Comparison of ENCODE assay signal across 8 cellular contexts in the genomic region with DNA sequence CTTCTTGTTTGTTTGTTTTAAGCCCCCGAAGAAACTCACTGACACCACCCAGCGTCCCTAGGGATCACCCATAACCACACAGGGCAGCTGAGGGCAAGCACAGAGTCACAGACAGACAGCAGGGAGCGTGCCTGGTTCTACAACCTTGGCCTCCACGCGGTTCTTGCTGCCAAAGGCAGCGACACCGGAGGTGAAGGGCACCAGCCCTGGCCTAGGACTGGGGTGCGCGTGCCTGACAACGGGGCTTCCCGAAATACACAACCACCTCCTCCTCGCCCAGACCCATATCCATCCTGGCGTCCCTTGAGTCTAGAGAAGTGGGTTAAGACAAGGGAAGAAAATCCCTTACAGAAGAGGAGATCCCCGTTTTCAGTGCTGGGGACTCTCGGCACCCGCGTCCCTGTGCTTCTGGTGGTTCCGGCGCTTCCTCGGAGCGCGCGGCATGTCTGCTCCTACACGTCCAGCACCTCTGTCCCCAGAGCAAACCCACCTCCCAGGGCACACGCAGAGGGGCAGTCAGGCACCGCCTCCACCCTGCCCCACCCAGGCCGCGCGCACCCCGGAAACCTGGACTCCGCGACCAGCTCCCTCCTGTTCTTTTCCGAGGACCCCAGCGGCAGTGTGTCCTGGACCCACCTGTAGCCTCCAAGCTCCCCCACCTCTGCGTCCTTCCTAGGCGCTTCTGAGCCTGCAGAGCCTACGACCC. TPM values are rescaled to one million over a fixed set of nuclear protein-coding genes. Genes with fewer than 3 reads are reported as not detected.
DNase-seq lines count a peak whose midpoint lies in the region; ATAC-seq, FAIRE-seq and TF ChIP-seq lines count a peak whose summit lies in the region.

No MANE protein-coding gene starts in this region.

- no peaks in the 10 kb centered on the region for H3K79me1 ChIP-seq in H1 (ENCODE audit: low read depth, low read length)

- H4K20me1 ChIP-seq in BLaER1 (peaks cover 40% of the 10 kb centered on the region), H1 (replicated peaks in 1 of 2; ENCODE audit: control insufficient read depth in 1 of 2, insufficient read depth in 2 of 2, low read length in 2 of 2) (peaks cover 0 to under 1% of the 10 kb centered on the region in 2 experiments)

- no peak for TF ChIP-seq EP300 in H1 (IDR thresholded peaks at IDR 0.05; ENCODE audit: borderline replicate concordance in 1 of 2, low read depth in 2 of 2, low read length in 2 of 2)

- POLR2A ChIA-PET in H1 (lab: Charles Lee; ENCODE audit: partially characterized antibody), result interaction anchor here (1.1 kb wide), 1 partner anchor 91 kb away, joined by 3 read pairs; no protein-coding TSS in a partner anchor

- H3K27ac ChIP-seq in BLaER1 (peak overlapping the region; percentile 96), HUES48 (ENCODE audit: low read depth, low read length) (no peak overlapping the region), H1 (ENCODE audit: low read depth, low read length) (no peak overlapping the region), mucosa of rectum (ENCODE audit: low read depth in 2 of 2, low read length in 2 of 2) (peak overlapping the region; percentile 78 to 80), stomach smooth muscle (ENCODE audit: low read length) (peak overlapping the region; percentile 46)

- no peak overlapping the region; the same call in 1 of the 2 replicates for H2BK15ac ChIP-seq in H1 (ENCODE audit: low read length)

- no peak overlapping the region for H4K5ac ChIP-seq in H1 (ENCODE audit: insufficient read length, low read depth, low read length)

- no peak overlapping the region for H2AK5ac ChIP-seq in H1 (ENCODE audit: low read depth, low read length)

- H3K9ac ChIP-seq in BLaER1 (peak overlapping the region; percentile 92), HUES48 (ENCODE audit: low read depth, low read length) (no peak overlapping the region), H1 (replicated peaks in 1 of 4; ENCODE audit: extremely low read depth in 1 of 4, low read depth in 3 of 4, low read length in 3 of 4) (peak overlapping the region in 1 of 4 experiments; percentile 2; a peak in 1 of 7 replicates), mucosa of rectum (ENCODE audit: low read depth in 1 of 2, low read length in 2 of 2) (peak overlapping the region; percentile 69 to 72), stomach smooth muscle (ENCODE audit: low read length in 2 of 2) (peak overlapping the region; percentile 51 to 71)

- no peak overlapping the region for H2BK120ac ChIP-seq in H1 (replicated peaks; ENCODE audit: low read depth, low read length)

- H3K56ac ChIP-seq in H1 (replicated peaks; ENCODE audit: insufficient read length, low read depth, low read length), result no peak overlapping the region

- no peak overlapping the region for H4K8ac ChIP-seq in H1 (ENCODE audit: extremely low read depth, insufficient read depth, low read length)

- TF ChIP-seq CTCF in H1 (IDR thresholded peaks at IDR 0.05; ENCODE audit: control extremely low read depth in 1 of 3, insufficient read depth in 1 of 3, low read depth in 1 of 3, low read length in 3 of 3), result no peak

- peak overlapping the region; percentile 78; the same call in 1 of the 2 replicates for H2BK12ac ChIP-seq in H1 (ENCODE audit: low read depth, low read length)

- no peak overlapping the region for H3K23ac ChIP-seq in H1 (ENCODE audit: insufficient read length)

- FAIRE-seq in H1 (lab: Jason Lieb, UNC), result no peak

- peak overlapping the region; percentile 66; the same call in 1 of the 2 replicates for H3K18ac ChIP-seq in H1 (ENCODE audit: extremely low read depth, low read length)

- H3K27me3 ChIP-seq in BLaER1 (no peaks in the 10 kb centered on the region), HUES48 (ENCODE audit: control insufficient read depth, insufficient read depth, low read length) (peaks cover 49% of the 10 kb centered on the region), H1 (replicated peaks in 1 of 4; ENCODE audit: control insufficient read depth in 3 of 4, extremely low read depth in 1 of 4, insufficient read depth in 3 of 4, low read length in 3 of 4) (peaks cover 15 to 33% (median 31%) of the 10 kb centered on the region in 4 experiments), mucosa of rectum (ENCODE audit: control insufficient read depth in 2 of 2, insufficient read depth in 2 of 2, low read length in 2 of 2) (peaks cover 8 to 22% of the 10 kb centered on the region in 2 donors), stomach smooth muscle (ENCODE audit: control insufficient read depth in 1 of 2, insufficient read depth in 2 of 2, low read length in 2 of 2) (no peaks in the 10 kb centered on the region)

- H2AFZ ChIP-seq in H1 (ENCODE audit: low read length), result peak overlapping the region; percentile 86

- H3K4me3 ChIP-seq in BLaER1, result peak overlapping the region; percentile 96
- peak overlapping the region; percentile 71 for H3K4me3 ChIP-seq in HUES48 (ENCODE audit: low read depth, low read length)
- peak overlapping the region; percentile 50 to 84 (median 60) for H3K4me3 ChIP-seq in H1 (ENCODE audit: extremely low read depth in 1 of 4, insufficient read depth in 2 of 4, low read depth in 3 of 4, low read length in 4 of 4)
- peak overlapping the region; percentile 68 to 81 for H3K4me3 ChIP-seq in mucosa of rectum (ENCODE audit: low read length in 2 of 2)
- H3K4me3 ChIP-seq in stomach smooth muscle (ENCODE audit: low read length in 2 of 2), result peak overlapping the region; percentile 73 to 78

- peak; percentile 21 for ATAC-seq in GM19455 (IDR thresholded peaks at IDR 0.05; ENCODE audit: unreplicated experiment)

- no peaks in the 10 kb centered on the region for H3K9me3 ChIP-seq in BLaER1
- no peaks in the 10 kb centered on the region for H3K9me3 ChIP-seq in HUES48 (ENCODE audit: control insufficient read depth, insufficient read depth, low read length)
- no peaks in the 10 kb centered on the region for H3K9me3 ChIP-seq in H1 (ENCODE audit: insufficient read depth in 2 of 2, low read depth in 1 of 2, low read length in 1 of 2)
- no peaks in the 10 kb centered on the region for H3K9me3 ChIP-seq in mucosa of rectum (ENCODE audit: control insufficient read depth in 2 of 2, low read length in 2 of 2)
- no peaks in the 10 kb centered on the region for H3K9me3 ChIP-seq in stomach smooth muscle (ENCODE audit: control insufficient read depth in 2 of 2, low read length in 2 of 2)

- peak; percentile 35 to 38 for DNase-seq in activated CD4-positive, alpha-beta T cell treated with anti-CD3 and anti-CD28 coated beads, Interleukin-2, amount 50 U/mL, for 4 hours
- DNase-seq in H1 (ENCODE audit: low read depth in 1 of 2, low spot score in 2 of 2), result peak in 1 of 2 experiments; percentile 66
- DNase-seq in HCEC 1CT, result no peak

- no peak for TF ChIP-seq POLR2A in H1 (IDR thresholded peaks at IDR 0.05; ENCODE audit: control extremely low read depth in 1 of 2, low read depth in 2 of 2, low read length in 2 of 2)

- H3K4ac ChIP-seq in H1 (replicated peaks; ENCODE audit: insufficient read length, low read depth, low read length), result no peak overlapping the region

- H3K4me2 ChIP-seq in BLaER1 (peak overlapping the region; percentile 93), H1 (ENCODE audit: insufficient read depth in 1 of 2, low read depth in 2 of 2, low read length in 2 of 2) (peak overlapping the region; percentile 96 to 98)

- H4K91ac ChIP-seq in H1 (replicated peaks; ENCODE audit: insufficient read length, low read length), result no peak overlapping the region

- H3K23me2 ChIP-seq in H1 (ENCODE audit: low read depth, low read length), result peaks cover 11% of the 10 kb centered on the region; the same call in 1 of the 2 replicates

- WGBS in H1 (ENCODE audit: extremely low coverage in 1 of 2, insufficient coverage in 1 of 2, insufficient read length in 1 of 2, insufficient replicate concordance in 2 of 2, low coverage in 1 of 2, low lambda C conversion rate in 2 of 2, missing lambda C conversion rate in 1 of 2), 2 experiments, result 13% methylated on average over 34 of the region's 37 CpGs; no CpG with 5 or more reads in 1 of the 2 experiments

- no peaks in the 10 kb centered on the region for H3K79me2 ChIP-seq in H1 (ENCODE audit: control insufficient read depth in 1 of 2, insufficient read depth in 2 of 2, low read length in 2 of 2)

- H2BK5ac ChIP-seq in H1 (ENCODE audit: low read depth, low read length), result no peak overlapping the region

- CTCF ChIA-PET in H1 (lab: Charles Lee; ENCODE audit: partially characterized antibody), result interaction anchor here (0.9 to 2.7 kb wide), 15 partner anchors 11 to 223 kb away, joined by 3 to 13 read pairs (median 4); no protein-coding TSS in a partner anchor

- TF ChIP-seq RAD21 in H1 (IDR thresholded peaks at IDR 0.05 in 1 of 2, conservative IDR thresholded peaks at IDR 0.05 in 1 of 2; ENCODE audit: low read depth in 2 of 2, low read length in 2 of 2), result no peak

- H3K4me1 ChIP-seq in BLaER1 (peaks cover 57% of the 10 kb centered on the region), HUES48 (ENCODE audit: control insufficient read depth, insufficient read depth, low read length) (peaks cover 22% of the 10 kb centered on the region), H1 (replicated peaks in 1 of 4; ENCODE audit: control insufficient read depth in 3 of 4, insufficient read depth in 4 of 4, low read length in 3 of 4) (peaks cover 4 to 26% (median 8%) of the 10 kb centered on the region in 4 experiments), mucosa of rectum (ENCODE audit: control insufficient read depth in 2 of 2, insufficient read depth in 2 of 2, low read length in 2 of 2) (peaks cover 14 to 24% of the 10 kb centered on the region in 2 donors), stomach smooth muscle (ENCODE audit: control insufficient read depth, insufficient read depth, low read length) (peaks cover 25% of the 10 kb centered on the region)

- peak overlapping the region; percentile 61; the same call in 1 of the 2 replicates for H2BK20ac ChIP-seq in H1 (ENCODE audit: low read length)

- peaks cover 7% of the 10 kb centered on the region for H3K36me3 ChIP-seq in BLaER1
- H3K36me3 ChIP-seq in HUES48 (ENCODE audit: control insufficient read depth, insufficient read depth, low read length), result no peaks in the 10 kb centered on the region
- no peaks in the 10 kb centered on the region for H3K36me3 ChIP-seq in H1 (ENCODE audit: control insufficient read depth in 2 of 4, insufficient read depth in 4 of 4, low read length in 3 of 4)
- no peaks in the 10 kb centered on the region for H3K36me3 ChIP-seq in mucosa of rectum (ENCODE audit: control insufficient read depth in 2 of 2, insufficient read depth in 2 of 2, low read length in 2 of 2)
- no peaks in the 10 kb centered on the region for H3K36me3 ChIP-seq in stomach smooth muscle (ENCODE audit: control insufficient read depth in 2 of 2, insufficient read depth in 2 of 2, low read length in 2 of 2)

- H3K14ac ChIP-seq in H1 (ENCODE audit: insufficient read length), result no peak overlapping the region

RNA-seq across cellular contexts. Expression of gene RFTN1, which starts 0.9 kb away (rescaled TPM):
- total RNA-seq in H1 (2021; fragmentation: NEBNext Ultra II Directional; extraction: Animal tissue kit (Norgen Biotek cat#: 25700)), result 4.9 and 6.7 TPM in 2 replicates
- polyA plus RNA-seq in H1 (2011; rRNA removed), result 4.6 and 7.5 TPM in 2 replicates
- 5.5 TPM for polyA plus RNA-seq in H1 (2011; cell fraction: cytosol; rRNA removed)
- 6.8 TPM for polyA plus RNA-seq in H1 (2011; cell fraction: nucleus; rRNA removed)
- polyA plus RNA-seq in H1 (2012, experiment 1 of 2), result 3.2 to 4.3 TPM (median 4.0 TPM) in 4 replicates
- 2.0 TPM for polyA plus RNA-seq in H1 (2012, experiment 2 of 2)
- polyA plus RNA-seq in H1 (2013, experiment 1 of 2), result 5.8 TPM
- 4.9 TPM for polyA plus RNA-seq in H1 (2013, experiment 2 of 2)
- polyA minus RNA-seq in H1 (2011; rRNA and poly(A)+ RNA removed), result 4.3 and 4.7 TPM in 2 replicates
- 3.1 TPM for polyA minus RNA-seq in H1 (2011; cell fraction: cytosol; rRNA and poly(A)+ RNA removed)
- 5.8 TPM for polyA minus RNA-seq in H1 (2011; cell fraction: nucleus; rRNA and poly(A)+ RNA removed)

Comparison
In these comparisons a context has a peak if more than half of its experiments do, and no peak if none do; other contexts are left out.
1. H3K27ac ChIP-seq: peak in BLaER1 (single experiment), mucosa of rectum (2 of 2) and stomach smooth muscle (single experiment); none in HUES48 (single experiment) and H1 (single experiment).
2. Peak in every context shown above with its lines, with median percentiles within 50 percentile points of each other: H3K4me3 ChIP-seq.